ENCODE assay signal across 1 cellular context in genomic region chrX:106802388-106803275, GRCh38.
TF ChIP-seq lines count a peak whose summit lies in the region.

TSS of gene TBC1D8B (plus strand) at chrX:106802673. CDS start at chrX:106802854, 181 bp downstream.

TF ChIP-seq in K562, 482 proteins besides CTCF, POLR2A, EP300 and RAD21 (continued from another document and continues in another):
- TF ChIP-seq, protein P1, sequence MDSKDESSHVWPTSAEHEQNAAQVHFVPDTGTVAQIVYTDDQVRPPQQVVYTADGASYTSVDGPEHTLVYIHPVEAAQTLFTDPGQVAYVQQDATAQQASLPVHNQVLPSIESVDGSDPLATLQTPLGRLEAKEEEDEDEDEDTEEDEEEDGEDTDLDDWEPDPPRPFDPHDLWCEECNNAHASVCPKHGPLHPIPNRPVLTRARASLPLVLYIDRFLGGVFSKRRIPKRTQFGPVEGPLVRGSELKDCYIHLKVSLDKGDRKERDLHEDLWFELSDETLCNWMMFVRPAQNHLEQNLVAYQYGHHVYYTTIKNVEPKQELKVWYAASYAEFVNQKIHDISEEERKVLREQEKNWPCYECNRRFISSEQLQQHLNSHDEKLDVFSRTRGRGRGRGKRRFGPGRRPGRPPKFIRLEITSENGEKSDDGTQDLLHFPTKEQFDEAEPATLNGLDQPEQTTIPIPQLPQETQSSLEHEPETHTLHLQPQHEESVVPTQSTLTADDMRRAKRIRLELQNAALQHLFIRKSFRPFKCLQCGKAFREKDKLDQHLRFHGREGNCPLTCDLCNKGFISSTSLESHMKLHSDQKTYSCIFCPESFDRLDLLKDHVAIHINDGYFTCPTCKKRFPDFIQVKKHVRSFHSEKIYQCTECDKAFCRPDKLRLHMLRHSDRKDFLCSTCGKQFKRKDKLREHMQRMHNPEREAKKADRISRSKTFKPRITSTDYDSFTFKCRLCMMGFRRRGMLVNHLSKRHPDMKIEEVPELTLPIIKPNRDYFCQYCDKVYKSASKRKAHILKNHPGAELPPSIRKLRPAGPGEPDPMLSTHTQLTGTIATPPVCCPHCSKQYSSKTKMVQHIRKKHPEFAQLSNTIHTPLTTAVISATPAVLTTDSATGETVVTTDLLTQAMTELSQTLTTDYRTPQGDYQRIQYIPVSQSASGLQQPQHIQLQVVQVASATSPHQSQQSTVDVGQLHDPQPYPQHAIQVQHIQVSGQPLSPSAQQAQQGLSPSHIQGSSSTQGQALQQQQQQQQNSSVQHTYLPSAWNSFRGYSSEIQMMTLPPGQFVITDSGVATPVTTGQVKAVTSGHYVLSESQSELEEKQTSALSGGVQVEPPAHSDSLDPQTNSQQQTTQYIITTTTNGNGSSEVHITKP (IDR thresholded peaks at IDR 0.05; ENCODE audit: partially characterized antibody), result peak; percentile 7
- TF ChIP-seq AFF1 (IDR thresholded peaks at IDR 0.05; ENCODE audit: low read depth in 1 of 2, partially characterized antibody in 2 of 2), result peak in 1 of 2 experiments; percentile 95
- TF ChIP-seq ZNF224 (CRISPR knock-in tag; IDR thresholded peaks at IDR 0.05), result no peak
- no peak for TF ChIP-seq KDM2B (CRISPR knock-in tag; IDR thresholded peaks at IDR 0.05)
- TF ChIP-seq, protein P2, sequence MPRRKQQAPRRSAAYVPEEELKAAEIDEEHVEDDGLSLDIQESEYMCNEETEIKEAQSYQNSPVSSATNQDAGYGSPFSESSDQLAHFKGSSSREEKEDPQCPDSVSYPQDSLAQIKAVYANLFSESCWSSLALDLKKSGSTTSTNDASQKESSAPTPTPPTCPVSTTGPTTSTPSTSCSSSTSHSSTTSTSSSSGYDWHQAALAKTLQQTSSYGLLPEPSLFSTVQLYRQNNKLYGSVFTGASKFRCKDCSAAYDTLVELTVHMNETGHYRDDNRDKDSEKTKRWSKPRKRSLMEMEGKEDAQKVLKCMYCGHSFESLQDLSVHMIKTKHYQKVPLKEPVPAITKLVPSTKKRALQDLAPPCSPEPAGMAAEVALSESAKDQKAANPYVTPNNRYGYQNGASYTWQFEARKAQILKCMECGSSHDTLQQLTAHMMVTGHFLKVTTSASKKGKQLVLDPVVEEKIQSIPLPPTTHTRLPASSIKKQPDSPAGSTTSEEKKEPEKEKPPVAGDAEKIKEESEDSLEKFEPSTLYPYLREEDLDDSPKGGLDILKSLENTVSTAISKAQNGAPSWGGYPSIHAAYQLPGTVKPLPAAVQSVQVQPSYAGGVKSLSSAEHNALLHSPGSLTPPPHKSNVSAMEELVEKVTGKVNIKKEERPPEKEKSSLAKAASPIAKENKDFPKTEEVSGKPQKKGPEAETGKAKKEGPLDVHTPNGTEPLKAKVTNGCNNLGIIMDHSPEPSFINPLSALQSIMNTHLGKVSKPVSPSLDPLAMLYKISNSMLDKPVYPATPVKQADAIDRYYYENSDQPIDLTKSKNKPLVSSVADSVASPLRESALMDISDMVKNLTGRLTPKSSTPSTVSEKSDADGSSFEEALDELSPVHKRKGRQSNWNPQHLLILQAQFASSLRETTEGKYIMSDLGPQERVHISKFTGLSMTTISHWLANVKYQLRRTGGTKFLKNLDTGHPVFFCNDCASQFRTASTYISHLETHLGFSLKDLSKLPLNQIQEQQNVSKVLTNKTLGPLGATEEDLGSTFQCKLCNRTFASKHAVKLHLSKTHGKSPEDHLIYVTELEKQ (CRISPR knock-in tag; IDR thresholded peaks at IDR 0.05), result no peak
- 0 out of 2 replicates have a peak, but pooled peaks have one; percentile 11 for TF ChIP-seq CXXC5 (CRISPR knock-in tag; IDR thresholded peaks at IDR 0.05)
- no peak for TF ChIP-seq ZNF764 (CRISPR knock-in tag; IDR thresholded peaks at IDR 0.05; ENCODE audit: low read depth)
- no peak for TF ChIP-seq POLR3A (IDR thresholded peaks at IDR 0.05; ENCODE audit: borderline replicate concordance, extremely low read depth, insufficient read depth, insufficient read length)
- no peak for TF ChIP-seq ZNF354B (CRISPR knock-in tag; IDR thresholded peaks at IDR 0.05)
- TF ChIP-seq ZC3H4 (CRISPR knock-in tag; IDR thresholded peaks at IDR 0.05; ENCODE audit: borderline replicate concordance), result no peak
- TF ChIP-seq ZNF282 (CRISPR knock-in tag; IDR thresholded peaks at IDR 0.05), result no peak
- TF ChIP-seq ZNF232 (CRISPR knock-in tag; IDR thresholded peaks at IDR 0.05), result no peak
- no peak for TF ChIP-seq SMAD3 (CRISPR knock-in tag; conservative IDR thresholded peaks at IDR 0.05)
- TF ChIP-seq PHB2 (IDR thresholded peaks at IDR 0.05; ENCODE audit: low read depth), result no peak
- TF ChIP-seq ZNF174 (CRISPR knock-in tag; IDR thresholded peaks at IDR 0.05), result no peak
- TF ChIP-seq SMARCE1 (IDR thresholded peaks at IDR 0.05), result no peak
- no peak for TF ChIP-seq NUFIP1 (IDR thresholded peaks at IDR 0.05; ENCODE audit: partially characterized antibody)
- no peak for TF ChIP-seq DIDO1 (tag; IDR thresholded peaks at IDR 0.05; ENCODE audit: low read depth)
- no peak for TF ChIP-seq ZNF197 (CRISPR knock-in tag; IDR thresholded peaks at IDR 0.05; ENCODE audit: low read depth)
- TF ChIP-seq GATA2 (CRISPR knock-in tag; IDR thresholded peaks at IDR 0.05), result no peak
- TF ChIP-seq DDX20 (tag; IDR thresholded peaks at IDR 0.05; ENCODE audit: low read depth), result no peak
- no peak for TF ChIP-seq ATF1 (CRISPR knock-in tag; IDR thresholded peaks at IDR 0.05)
- TF ChIP-seq ATF1 (tag; IDR thresholded peaks at IDR 0.05), result peak; percentile 68
- no peak for TF ChIP-seq MAFK (IDR thresholded peaks at IDR 0.05; ENCODE audit: low read length)
- TF ChIP-seq SRSF7 (optimal IDR thresholded peaks at IDR 0.05; ENCODE audit: low read depth, low read length), result no peak
- no peak for TF ChIP-seq MXI1 (IDR thresholded peaks at IDR 0.05; ENCODE audit: low read depth, low read length)
- TF ChIP-seq NR2C1 (IDR thresholded peaks at IDR 0.05), result no peak
- TF ChIP-seq NR2C1 (tag; IDR thresholded peaks at IDR 0.05), result peak; percentile 24; the same call in 1 of the 2 replicates
- TF ChIP-seq PYGO2 (tag; IDR thresholded peaks at IDR 0.05), result no peak
- TF ChIP-seq RBM39 (optimal IDR thresholded peaks at IDR 0.05; ENCODE audit: low read depth, low read length), result no peak
- TF ChIP-seq FOSL1 (tag; conservative IDR thresholded peaks at IDR 0.05), result no peak
- no peak for TF ChIP-seq ARID3A (IDR thresholded peaks at IDR 0.05; ENCODE audit: borderline replicate concordance, low read depth, low read length)
- TF ChIP-seq, protein P3, sequence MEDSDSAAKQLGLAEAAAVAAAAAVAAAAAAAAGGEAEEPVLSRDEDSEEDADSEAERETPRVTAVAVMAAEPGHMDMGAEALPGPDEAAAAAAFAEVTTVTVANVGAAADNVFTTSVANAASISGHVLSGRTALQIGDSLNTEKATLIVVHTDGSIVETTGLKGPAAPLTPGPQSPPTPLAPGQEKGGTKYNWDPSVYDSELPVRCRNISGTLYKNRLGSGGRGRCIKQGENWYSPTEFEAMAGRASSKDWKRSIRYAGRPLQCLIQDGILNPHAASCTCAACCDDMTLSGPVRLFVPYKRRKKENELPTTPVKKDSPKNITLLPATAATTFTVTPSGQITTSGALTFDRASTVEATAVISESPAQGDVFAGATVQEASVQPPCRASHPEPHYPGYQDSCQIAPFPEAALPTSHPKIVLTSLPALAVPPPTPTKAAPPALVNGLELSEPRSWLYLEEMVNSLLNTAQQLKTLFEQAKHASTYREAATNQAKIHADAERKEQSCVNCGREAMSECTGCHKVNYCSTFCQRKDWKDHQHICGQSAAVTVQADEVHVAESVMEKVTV (CRISPR knock-in tag; IDR thresholded peaks at IDR 0.05), result no peak
- no peak for TF ChIP-seq IRF2 (CRISPR knock-in tag; IDR thresholded peaks at IDR 0.05)
- no peak for TF ChIP-seq ARID2 (IDR thresholded peaks at IDR 0.05)
- TF ChIP-seq CREB3L1 (IDR thresholded peaks at IDR 0.05; ENCODE audit: borderline replicate concordance, low read depth), result peak; percentile 25; the same call in 1 of the 2 replicates
- TF ChIP-seq FOXM1 (IDR thresholded peaks at IDR 0.05; ENCODE audit: low read depth), result no peak
- TF ChIP-seq FOXM1 (CRISPR knock-in tag; IDR thresholded peaks at IDR 0.05; ENCODE audit: low read depth), result no peak
- TF ChIP-seq ZBTB8A (IDR thresholded peaks at IDR 0.05; ENCODE audit: partially characterized antibody), result no peak
- no peak for TF ChIP-seq CTCFL (IDR thresholded peaks at IDR 0.05; ENCODE audit: borderline replicate concordance, insufficient read depth, low read depth, low read length, poor library complexity, severe bottlenecking)
- TF ChIP-seq KLF10 (CRISPR knock-in tag; IDR thresholded peaks at IDR 0.05), result no peak
- TF ChIP-seq BHLHE40 (IDR thresholded peaks at IDR 0.05; ENCODE audit: low read length), result no peak
- TF ChIP-seq, protein P4, sequence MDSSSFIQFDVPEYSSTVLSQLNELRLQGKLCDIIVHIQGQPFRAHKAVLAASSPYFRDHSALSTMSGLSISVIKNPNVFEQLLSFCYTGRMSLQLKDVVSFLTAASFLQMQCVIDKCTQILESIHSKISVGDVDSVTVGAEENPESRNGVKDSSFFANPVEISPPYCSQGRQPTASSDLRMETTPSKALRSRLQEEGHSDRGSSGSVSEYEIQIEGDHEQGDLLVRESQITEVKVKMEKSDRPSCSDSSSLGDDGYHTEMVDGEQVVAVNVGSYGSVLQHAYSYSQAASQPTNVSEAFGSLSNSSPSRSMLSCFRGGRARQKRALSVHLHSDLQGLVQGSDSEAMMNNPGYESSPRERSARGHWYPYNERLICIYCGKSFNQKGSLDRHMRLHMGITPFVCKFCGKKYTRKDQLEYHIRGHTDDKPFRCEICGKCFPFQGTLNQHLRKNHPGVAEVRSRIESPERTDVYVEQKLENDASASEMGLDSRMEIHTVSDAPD (CRISPR knock-in tag; IDR thresholded peaks at IDR 0.05), result no peak
